In the genomic region with DNA sequence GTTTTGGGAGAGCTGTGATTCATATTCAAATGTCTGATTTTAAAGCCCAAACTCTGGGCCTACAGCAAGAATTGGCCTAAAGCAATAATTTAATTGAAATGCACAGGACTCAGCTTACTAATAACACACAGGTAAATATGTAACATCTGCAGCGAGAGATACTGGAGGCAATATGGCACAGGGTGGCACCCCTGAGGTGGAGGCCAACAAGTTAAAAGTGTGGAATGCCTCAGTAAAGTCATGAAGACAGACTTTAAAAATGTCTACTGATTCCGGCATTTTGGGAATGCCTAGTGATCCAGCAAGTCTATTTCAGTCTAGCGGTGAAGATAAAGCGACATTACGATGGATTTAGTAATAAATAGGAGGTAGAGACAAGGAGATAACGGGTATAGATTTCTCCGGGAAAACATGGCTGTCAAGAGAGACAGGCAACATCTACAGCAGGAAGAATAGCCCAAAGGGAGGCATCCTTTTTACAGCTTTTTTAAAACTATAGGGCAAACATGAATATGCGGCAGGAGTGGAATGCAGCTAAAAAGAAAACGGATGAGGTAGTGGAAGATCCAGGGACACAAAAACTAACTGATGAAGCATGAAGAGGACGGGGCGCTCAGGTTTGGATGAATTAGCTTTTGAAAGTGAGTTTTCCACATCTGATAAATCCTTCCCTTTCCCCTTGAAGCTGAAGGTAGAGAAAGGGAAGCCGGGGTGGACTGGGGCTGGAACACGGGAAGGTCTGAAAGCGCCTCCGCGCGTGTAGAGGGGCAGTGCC, we compare ENCODE assay signal across 8 cellular contexts. TPM values are rescaled to one million over a fixed set of nuclear protein-coding genes. Genes with fewer than 3 reads are reported as not detected.
DNase-seq lines count a peak whose midpoint lies in the region; ATAC-seq and TF ChIP-seq lines count a peak whose summit lies in the region.

No MANE protein-coding gene starts in this region.

- H3K27me3 ChIP-seq in H7 (ENCODE audit: control insufficient read depth, insufficient read depth, low read length) = peaks cover 4% of the 10 kb centered on the region; the same call in 1 of the 2 replicates

- ATAC-seq in GM18498 (IDR thresholded peaks at IDR 0.05; ENCODE audit: unreplicated experiment) = no peak

- peak overlapping the region; percentile 81 for H3K4me3 ChIP-seq in H7 (ENCODE audit: insufficient read depth, low read depth, low read length)
- H3K4me3 ChIP-seq in fibroblast of villous mesenchyme (ENCODE audit: low read depth, low read length) = peak overlapping the region; percentile 84
- peak overlapping the region; percentile 96 for H3K4me3 ChIP-seq in skeletal muscle cell (ENCODE audit: low read depth, low read length)

- in situ Hi-C loops in SK-MEL-5 (cut with HindIII; ENCODE audit: low pct_unique_long_range_greater_than_20kb, low sequenced_read_pairs) = no loop called here

- no peak for TF ChIP-seq CTCF in fibroblast of villous mesenchyme (IDR thresholded peaks at IDR 0.05; ENCODE audit: insufficient read depth, low read depth, low read length)

- DNase-seq in H7 (no peak), SK-MEL-5 (ENCODE audit: low read depth, low spot score) (peak; percentile 11), fibroblast of villous mesenchyme (ENCODE audit: low read depth) (no peak), skeletal muscle cell (ENCODE audit: low read depth) (no peak), C1 segment of cervical spinal cord (lab: John Stamatoyannopoulos, UW) (no peak)
- no peak for DNase-seq in activated CD8-positive, alpha-beta memory T cell treated with anti-CD3 and anti-CD28 coated beads, Interleukin-2, amount 50 U/mL, for 4 hours
- no peak for DNase-seq in stimulated activated CD4-positive, alpha-beta T cell treated with anti-CD3 and anti-CD28 coated beads, Interleukin-1b, Interleukin-23, amount 100 ng/mL, for 48 hours

- no peaks in the 10 kb centered on the region for H3K36me3 ChIP-seq in H7 (replicated peaks; ENCODE audit: control insufficient read depth, insufficient read depth, low read length)

RNA-seq across cellular contexts. Expression of gene NANP, which starts 1.2 kb away (rescaled TPM):
- 7.0 and 7.2 TPM in 2 replicates for total RNA-seq in H7 (2014; rRNA removed; shearing (Covaris generic))
- total RNA-seq in SK-MEL-5 (2014; rRNA removed; shearing (Covaris generic)) = 10.3 and 11.6 TPM in 2 replicates
- polyA plus RNA-seq in SK-MEL-5 (2015; cell fraction: cytosol; rRNA removed) = 10.9 and 12.0 TPM in 2 replicates
- 4.1 and 8.2 TPM in 2 replicates for polyA plus RNA-seq in SK-MEL-5 (2015; cell fraction: nucleus; rRNA removed)
- 8.7 and 16.8 TPM in 2 replicates for total RNA-seq in fibroblast of villous mesenchyme

RNA-seq across cellular contexts. Expression of gene NINL, which starts 37.3 kb away (rescaled TPM):
- 33.7 and 42.6 TPM in 2 replicates for total RNA-seq in H7 (2014; rRNA removed; shearing (Covaris generic))
- total RNA-seq in SK-MEL-5 (2014; rRNA removed; shearing (Covaris generic)) = 5.0 and 9.0 TPM in 2 replicates
- polyA plus RNA-seq in SK-MEL-5 (2015; cell fraction: cytosol; rRNA removed) = 4.8 and 6.4 TPM in 2 replicates
- polyA plus RNA-seq in SK-MEL-5 (2015; cell fraction: nucleus; rRNA removed) = 27.7 and 40.1 TPM in 2 replicates
- 8.2 and 10.3 TPM in 2 replicates for total RNA-seq in fibroblast of villous mesenchyme
